8 cellular contexts compared by ENCODE assay signal in the genomic region with DNA sequence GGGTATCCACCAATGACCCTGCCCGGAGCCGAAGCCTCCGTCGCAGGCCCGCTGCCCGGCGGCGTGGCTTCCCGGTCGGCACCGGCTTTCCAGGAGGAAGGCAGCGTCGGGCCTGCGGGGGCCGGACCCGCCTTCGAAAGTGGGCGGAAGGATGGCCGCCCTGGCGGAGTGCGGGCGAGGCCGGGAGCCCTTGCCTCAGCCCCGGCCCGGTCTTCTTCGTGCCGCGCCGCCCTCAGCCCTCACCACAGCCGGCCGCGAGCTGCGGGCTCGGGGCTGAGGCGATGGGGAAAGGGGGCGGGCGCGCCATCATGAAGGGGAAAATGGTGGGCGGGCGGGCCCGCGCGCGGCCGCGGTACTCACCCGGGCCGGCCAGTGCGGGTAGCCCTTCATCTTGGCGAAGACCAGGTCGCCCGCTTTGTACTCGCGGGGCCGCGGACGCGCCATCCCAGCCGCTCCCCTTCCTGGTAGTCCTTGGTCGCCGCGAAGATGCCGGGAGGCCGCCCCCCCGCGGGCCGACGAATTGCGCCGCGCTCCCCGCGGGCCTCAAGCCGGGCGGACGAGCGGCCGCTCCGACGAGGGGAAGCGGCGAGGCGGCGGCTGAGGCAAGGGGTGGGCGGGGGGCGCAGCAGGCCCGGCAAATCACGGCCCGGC. TPM values are rescaled to one million over a fixed set of nuclear protein-coding genes. Genes with fewer than 3 reads are reported as not detected.
A peak's percentile ranks its signal among the peaks of the same experiment; 100 is the strongest.
DNase-seq lines count a peak whose midpoint lies in the region; ATAC-seq and TF ChIP-seq lines count a peak whose summit lies in the region.

No MANE protein-coding gene starts in this region.

- H3K9ac ChIP-seq in ES-I3 (ENCODE audit: low read depth, low read length) = peak overlapping the region; percentile 95
- peak overlapping the region; percentile 22 to 69 (median 47) for H3K9ac ChIP-seq in skeletal muscle tissue (ENCODE audit: low read depth in 1 of 3, low read length in 3 of 3)

- intact Hi-C loops in Panc1 (cut with micrococcal nuclease; ENCODE audit: unreplicated experiment) = no loop called here

- H3K36me3 ChIP-seq in ES-I3 (ENCODE audit: insufficient read depth, low read length) (no peaks in the 10 kb centered on the region; the same call in 1 of the 2 replicates), Panc1 (ENCODE audit: control insufficient read depth, insufficient read depth, low read length) (no peaks in the 10 kb centered on the region; the same call in 1 of the 2 replicates), skeletal muscle tissue (ENCODE audit: control insufficient read depth in 3 of 3, insufficient read depth in 3 of 3, low read length in 3 of 3) (no peaks in the 10 kb centered on the region)

- no peaks in the 10 kb centered on the region for H3K9me3 Mint-ChIP-seq in central memory CD8-positive, alpha-beta T cell

- H3K27me3 ChIP-seq in Panc1 (ENCODE audit: control insufficient read depth, insufficient read depth, low read length) (no peaks in the 10 kb centered on the region), skeletal muscle tissue (ENCODE audit: control insufficient read depth in 3 of 3, insufficient read depth in 3 of 3, low read length in 3 of 3) (peaks cover 6 to 24% (median 16%) of the 10 kb centered on the region in 3 donors)

- BruUV-seq in Panc1 (replicated peaks; lab: Mats Ljungman, UMichigan) = no TSS peak

- H3K36me3 Mint-ChIP-seq in central memory CD8-positive, alpha-beta T cell (ENCODE audit: insufficient read depth) = no peaks in the 10 kb centered on the region

- H3K4me1 Mint-ChIP-seq in central memory CD8-positive, alpha-beta T cell = peaks cover 5% of the 10 kb centered on the region

- DNase-seq in Panc1 (ENCODE audit: low read depth, low spot score) (no peak), iPS-NIHi7 (ENCODE audit: extremely low spot score) (peak; percentile 69), NCI-H2029 treated with DMSO at 0.1 percent for 48 hours (lab: John Stamatoyannopoulos, UW) (no peak), NCI-H187 treated with DMSO at 0.1 percent for 48 hours (lab: John Stamatoyannopoulos, UW) (no peak)
- no peak for DNase-seq in central memory CD8-positive, alpha-beta T cell (ENCODE audit: low spot score in 2 of 2)

- peaks cover 42% of the 10 kb centered on the region for H3K27me3 Mint-ChIP-seq in central memory CD8-positive, alpha-beta T cell

- H3K9me3 ChIP-seq in ES-I3 (ENCODE audit: control insufficient read depth, insufficient read depth, low read length) (no peaks in the 10 kb centered on the region), Panc1 (ENCODE audit: control insufficient read depth, insufficient read depth, low read depth, low read length) (no peaks in the 10 kb centered on the region), skeletal muscle tissue (ENCODE audit: control insufficient read depth in 3 of 3, low read length in 3 of 3) (no peaks in the 10 kb centered on the region)

- peak overlapping the region; percentile 50 to 65 for H3K4me3 ChIP-seq in Panc1 (ENCODE audit: low read depth in 2 of 2, low read length in 2 of 2)
- H3K4me3 ChIP-seq in skeletal muscle tissue (ENCODE audit: low read length in 3 of 3) = peak overlapping the region; percentile 62 to 76 (median 70)

- TF ChIP-seq CTCF in Panc1 (IDR thresholded peaks at IDR 0.05) = no peak

- ATAC-seq in GM21786 (IDR thresholded peaks at IDR 0.05; ENCODE audit: unreplicated experiment) (peak; percentile 28), Panc1 (peak; percentile 57)
- no peak for ATAC-seq in central memory CD8-positive, alpha-beta T cell (replicated peaks; ENCODE audit: extremely low read depth, poor library complexity, severe bottlenecking)

- in situ Hi-C loops in Panc1 (cut with HindIII; ENCODE audit: low pct_unique_long_range_greater_than_20kb, low sequenced_read_pairs) = no loop called here

- H3K27ac ChIP-seq in Panc1 (ENCODE audit: low read length) = peak overlapping the region; percentile 80
- peak overlapping the region; percentile 71 for H3K27ac ChIP-seq in skeletal muscle tissue (ENCODE audit: low read depth, low read length)

- H3K27ac Mint-ChIP-seq in central memory CD8-positive, alpha-beta T cell (ENCODE audit: low read depth) = no peak overlapping the region

- H3K4me3 Mint-ChIP-seq in central memory CD8-positive, alpha-beta T cell = peak overlapping the region; percentile 79

- H3K4me1 ChIP-seq in ES-I3 (ENCODE audit: insufficient read depth, low read length) = peaks cover 16% of the 10 kb centered on the region; the same call in 1 of the 2 replicates
- H3K4me1 ChIP-seq in Panc1 (ENCODE audit: control insufficient read depth, insufficient read depth, low read length) = peaks cover 16% of the 10 kb centered on the region
- H3K4me1 ChIP-seq in skeletal muscle tissue (ENCODE audit: control insufficient read depth in 3 of 3, insufficient read depth in 3 of 3, low read length in 3 of 3) = peaks cover 4 to 10% (median 5%) of the 10 kb centered on the region in 3 donors

- CTCF ChIA-PET in Panc1 (lab: Charles Lee) = no interaction called here

- POLR2A ChIA-PET in Panc1 (lab: Charles Lee) = interaction anchor here (0.6 kb wide), 1 partner anchor 160 kb away, joined by 8 read pairs; no protein-coding TSS in a partner anchor

RNA-seq across cellular contexts. Expression of a gene that starts 0.5 kb away (rescaled TPM):
- total RNA-seq in Panc1 (2021; ENCODE audit: unreplicated experiment) (34.1 TPM), skeletal muscle tissue (11.5 TPM)
- 19.7 TPM for polyA plus RNA-seq in Panc1 (2012; ENCODE audit: insufficient read length)
